In genomic region chr11:71305451-71306125, GRCh38 we compare ENCODE assay signal across 25 cellular contexts. TPM values are rescaled to one million over a fixed set of nuclear protein-coding genes. Genes with fewer than 3 reads are reported as not detected.
DNase-seq lines count a peak whose midpoint lies in the region; ATAC-seq and TF ChIP-seq lines count a peak whose summit lies in the region.
"Had no signal": no experiment of that assay in that cellular context is flagged by ENCODE, and none has a peak within 500 bp of the region (broad histone marks: within the 10 kb centered on the region; RNA-seq: fewer than 3 reads in every experiment).

No MANE protein-coding gene starts in this region.

- in situ Hi-C loops in IMR-90 (cut with MboI; ENCODE audit: low sequenced_read_pairs): no loop called here
- in situ Hi-C loops in transverse colon (cut with MboI; ENCODE audit: low pct_ligation_motif_present in 1 of 4, low pct_unique_long_range_greater_than_20kb in 1 of 4, low sequenced_read_pairs in 3 of 4): no loop called here

- CTCF ChIA-PET in IMR-90 (lab: Yijun Ruan, JAX) (interaction anchor here (0.5 kb wide), 1 partner anchor 1038 kb away, joined by 4 read pairs; no protein-coding TSS in a partner anchor), SK-N-SH (lab: Yijun Ruan, JAX) (no interaction called here)

- H4K8ac ChIP-seq in IMR-90 (ENCODE audit: low read depth in 2 of 2, low read length in 2 of 2): no peak overlapping the region

- TF ChIP-seq EP300 in esophagus muscularis mucosa (IDR thresholded peaks at IDR 0.05): no peak
- no peak for TF ChIP-seq EP300 in SK-N-SH (IDR thresholded peaks at IDR 0.05; ENCODE audit: borderline replicate concordance in 1 of 2, low read depth in 1 of 2, low read length in 1 of 2)
- no peak for TF ChIP-seq EP300 in transverse colon (IDR thresholded peaks at IDR 0.05; ENCODE audit: low read depth)

- POLR2A ChIA-PET in IMR-90 (lab: Charles Lee; ENCODE audit: unreplicated experiment): no interaction called here
- POLR2A ChIA-PET in SK-N-SH (lab: Yijun Ruan, JAX): no interaction called here

- H3K4me3 ChIP-seq in IMR-90 (ENCODE audit: insufficient read depth, low read depth, low read length) (no peak overlapping the region), esophagus muscularis mucosa (no peak overlapping the region), SK-N-SH (ENCODE audit: low read depth in 2 of 2, low read length in 1 of 2) (no peak overlapping the region), transverse colon (no peak overlapping the region)
- H3K4me3 ChIP-seq: ovary, tibial artery had no signal

- H3K27me3 ChIP-seq in IMR-90 (ENCODE audit: control insufficient read depth, insufficient read depth, low read length) (no peaks in the 10 kb centered on the region), esophagus muscularis mucosa (peaks cover 0 to 46% (median 0%) of the 10 kb centered on the region in 4 donors), SK-N-SH (ENCODE audit: insufficient read depth) (no peaks in the 10 kb centered on the region), transverse colon (no peaks in the 10 kb centered on the region)
- H3K27me3 ChIP-seq: ovary had no signal

- H3K4me1 ChIP-seq in IMR-90 (ENCODE audit: control insufficient read depth, insufficient read depth, low read length) (peaks cover 13% of the 10 kb centered on the region), esophagus muscularis mucosa (no peaks in the 10 kb centered on the region), SK-N-SH (ENCODE audit: control insufficient read depth in 1 of 2, insufficient read depth in 2 of 2, low read depth in 1 of 2, low read length in 1 of 2) (no peaks in the 10 kb centered on the region), transverse colon (no peaks in the 10 kb centered on the region)

- no peaks in the 10 kb centered on the region for H4K20me1 ChIP-seq in IMR-90 (ENCODE audit: insufficient read depth, low read length)
- no peaks in the 10 kb centered on the region for H4K20me1 ChIP-seq in SK-N-SH (ENCODE audit: insufficient read depth)

- 0 out of 2 replicates have a peak overlapping the region, but pooled peaks have one; percentile 30 for H2AK5ac ChIP-seq in IMR-90 (ENCODE audit: low read depth, low read length)

- intact Hi-C loops in IMR-90 (cut with micrococcal nuclease) (no loop called here), esophagus muscularis mucosa (cut with DNase I) (no loop called here), transverse colon (cut with DNase I; ENCODE audit: low total_unique reads) (no loop called here)

- H3K4me2 ChIP-seq in IMR-90 (ENCODE audit: low read depth, low read length) (no peak overlapping the region), SK-N-SH (no peak overlapping the region)
- H3K4me2 ChIP-seq: KMS-11 had no signal

- no peak overlapping the region for H4K5ac ChIP-seq in IMR-90 (ENCODE audit: low read depth, low read length)

- TF ChIP-seq CTCF in IMR-90 (conservative IDR thresholded peaks at IDR 0.05; ENCODE audit: low read depth, low read length) (no peak), esophagus muscularis mucosa (IDR thresholded peaks at IDR 0.05) (no peak), SK-N-SH (IDR thresholded peaks at IDR 0.05) (no peak), transverse colon (IDR thresholded peaks at IDR 0.05) (no peak)

- no peak overlapping the region for H2AK9ac ChIP-seq in IMR-90 (replicated peaks; ENCODE audit: low read depth, low read length, poor library complexity)

- H3K4ac ChIP-seq in IMR-90 (ENCODE audit: low read depth, low read length): no peak overlapping the region

- TF ChIP-seq POLR2A in IMR-90 (IDR thresholded peaks at IDR 0.05; ENCODE audit: low read depth, low read length): no peak
- no peak for TF ChIP-seq POLR2A in esophagus muscularis mucosa (IDR thresholded peaks at IDR 0.05; ENCODE audit: low read depth)
- no peak for TF ChIP-seq POLR2A in transverse colon (IDR thresholded peaks at IDR 0.05)

- BruUV-seq in IMR-90 (replicated peaks; lab: Mats Ljungman, UMichigan): no TSS peak

- H3K14ac ChIP-seq in IMR-90 (replicated peaks; ENCODE audit: low read depth, low read length): no peak overlapping the region

- no peak overlapping the region for H3K23ac ChIP-seq in IMR-90 (ENCODE audit: low read depth, low read length)

- dilution Hi-C loops in IMR-90 (cut with HindIII; ENCODE audit: low sequenced_read_pairs, unreplicated experiment): no loop called here

- H2BK120ac ChIP-seq in IMR-90 (ENCODE audit: low read depth, low read length): no peak overlapping the region

- no peaks in the 10 kb centered on the region for H3K79me2 ChIP-seq in SK-N-SH (ENCODE audit: insufficient read depth)

- H3K27ac ChIP-seq in IMR-90 (ENCODE audit: insufficient read depth, low read length): no peak overlapping the region
- H3K27ac ChIP-seq in esophagus muscularis mucosa (replicated peaks in 1 of 4): no peak overlapping the region
- no peak overlapping the region for H3K27ac ChIP-seq in SK-N-SH (ENCODE audit: low read depth in 2 of 2, low read length in 1 of 2)
- H3K27ac ChIP-seq in transverse colon: no peak overlapping the region
- H3K27ac ChIP-seq: KMS-11, ovary, tibial artery had no signal

- WGBS in IMR-90 (ENCODE audit: extremely low coverage in 2 of 2, insufficient read length in 1 of 2), 2 experiments: 86% methylated on average over 1 of the region's 18 CpGs; no CpG with 5 or more reads in 1 of the 2 experiments
- WGBS in esophagus muscularis mucosa: 75% methylated on average over 6 of the region's 18 CpGs
- WGBS in SK-N-SH (ENCODE audit: low lambda C conversion rate): 51% methylated on average over 15 of the region's 18 CpGs
- 79 to 82% methylated on average over 11 to 18 of the region's 18 CpGs for WGBS in transverse colon (ENCODE audit: low coverage in 1 of 2), 2 donors

- H3K79me1 ChIP-seq in IMR-90 (ENCODE audit: low read depth in 1 of 2, low read length in 2 of 2): no peaks in the 10 kb centered on the region

- H3K9me3 ChIP-seq in IMR-90 (ENCODE audit: control insufficient read depth, insufficient read depth, low read length) (peaks cover 3% of the 10 kb centered on the region), esophagus muscularis mucosa (no peaks in the 10 kb centered on the region), SK-N-SH (no peaks in the 10 kb centered on the region), transverse colon (no peaks in the 10 kb centered on the region)
- H3K9me3 ChIP-seq: ovary, tibial artery had no signal

- H3K9me2 ChIP-seq in SK-N-SH: no peaks in the 10 kb centered on the region

- ATAC-seq in IMR-90 (ENCODE audit: low read depth): no peak
- ATAC-seq: activated naive CD8-positive, alpha-beta T cell treated with anti-CD3 and anti-CD28 coated beads, Interleukin-2, amount 50 U/mL, for 24 hours; activated T-helper 17 cell treated with anti-CD3 and anti-CD28 coated beads, Interleukin-2, amount 50 U/mL, for 72 hours; HCT116; SK-N-SH treated with all-trans-retinoic acid at 6 μM for 48 hours had no signal

- H4K91ac ChIP-seq in IMR-90 (ENCODE audit: insufficient read depth, low read depth, low read length): peak overlapping the region; percentile 20; the same call in 1 of the 2 replicates

- TF ChIP-seq RAD21 in IMR-90 (IDR thresholded peaks at IDR 0.05; ENCODE audit: low read length) (no peak), SK-N-SH (IDR thresholded peaks at IDR 0.05; ENCODE audit: low read length) (no peak)

- H3K56ac ChIP-seq in IMR-90 (ENCODE audit: extremely low read depth, insufficient read depth, low read length): no peak overlapping the region

- H3K9ac ChIP-seq in IMR-90 (ENCODE audit: low read depth, low read length) (no peak overlapping the region), SK-N-SH (no peak overlapping the region)
- H3K9ac ChIP-seq: KMS-11 had no signal

- DNase-seq in EH (ENCODE audit: low read depth) (peak; percentile 12), IMR-90 (no peak), esophagus muscularis mucosa (ENCODE audit: extremely low spot score) (peak; percentile 75), renal cortical epithelial cell (ENCODE audit: low read depth) (peak; percentile 20), SK-N-SH (no peak), transverse colon (no peak), SHP77 (lab: John Stamatoyannopoulos, UW) (no peak)
- DNase-seq in stimulated activated CD8-positive, alpha-beta memory T cell treated with anti-CD3 and anti-CD28 coated beads, Interleukin-4, amount 100 ng/mL, for 48 hours: no peak
- DNase-seq: activated CD4-positive, CD25-positive, alpha-beta regulatory T cell; activated naive CD8-positive, alpha-beta T cell treated with anti-CD3 and anti-CD28 coated beads, Interleukin-2, amount 50 U/mL, for 24 hours; cortex of kidney; DMS79; NCI-H1092; NCI-H2029 treated with DMSO at 0.1 percent for 48 hours; NCI-H446 treated with DMSO at 0.1 percent for 48 hours; NK-92 treated with Interleukin-12 subunit alpha and Interleukin-12 subunit beta, amount 100 ng/mL, for 24 hours; stimulated activated naive CD4-positive, alpha-beta T cell treated with Interleukin-2 at 50 U/mL for 16 hours; T-helper 9 cell had no signal

- H2BK5ac ChIP-seq in IMR-90 (ENCODE audit: low read depth, low read length, poor library complexity, severe bottlenecking): no peak overlapping the region

- H2BK15ac ChIP-seq in IMR-90 (ENCODE audit: low read depth, low read length): no peak overlapping the region

- H3F3A ChIP-seq in SK-N-SH (replicated peaks; ENCODE audit: insufficient read depth): no peaks in the 10 kb centered on the region

- no peak overlapping the region for H2BK20ac ChIP-seq in IMR-90 (ENCODE audit: low read depth, low read length)

- H3K18ac ChIP-seq in IMR-90 (ENCODE audit: low read depth, low read length): no peak overlapping the region

- H3K9me1 ChIP-seq in IMR-90 (ENCODE audit: insufficient read depth, low read length): 0 out of 2 replicates have a peak, but pooled peaks cover 4% of the 10 kb centered on the region

- H2AFZ ChIP-seq in IMR-90 (replicated peaks; ENCODE audit: low read length, poor library complexity) (no peak overlapping the region), SK-N-SH (ENCODE audit: low read depth) (no peak overlapping the region)

- H3K36me3 ChIP-seq in IMR-90 (ENCODE audit: control insufficient read depth, insufficient read depth, low read length) (no peaks in the 10 kb centered on the region), esophagus muscularis mucosa (no peaks in the 10 kb centered on the region), SK-N-SH (replicated peaks in 1 of 2; ENCODE audit: control insufficient read depth in 1 of 2, insufficient read depth in 2 of 2, low read length in 1 of 2) (no peaks in the 10 kb centered on the region), transverse colon (no peaks in the 10 kb centered on the region)
- H3K36me3 ChIP-seq: ovary, tibial artery had no signal

TF ChIP-seq in IMR-90, 13 proteins besides CTCF, POLR2A, EP300 and RAD21 (continues in another document):
- no peak for TF ChIP-seq RFX5 (IDR thresholded peaks at IDR 0.05; ENCODE audit: low read depth, low read length)

RNA-seq across cellular contexts. Expression of gene SHANK2, which starts 53.2 kb away (rescaled TPM):
- 0.83 and 1.6 TPM in 2 replicates for total RNA-seq in IMR-90 (2012; rRNA removed)
- 2.2 and 2.8 TPM in 2 replicates for polyA plus RNA-seq in IMR-90 (2012; rRNA removed)
- polyA plus RNA-seq in IMR-90 (2012; cell fraction: cytosol; rRNA removed): 0.53 and 1.1 TPM in 2 replicates
- 7.0 and 7.7 TPM in 2 replicates for polyA plus RNA-seq in IMR-90 (2012; cell fraction: nucleus; rRNA removed; ENCODE audit: low replicate concordance)
- total RNA-seq in esophagus muscularis mucosa: 10 to 100 TPM; 10.8 to 25.3 (median 15.6) TPM
- total RNA-seq in renal cortical epithelial cell: 13.7 and 65.9 TPM in 2 replicates
- under 0.01 and 0.03 TPM in 2 replicates for polyA plus RNA-seq in SK-N-SH (2012; rRNA removed)
- polyA plus RNA-seq in SK-N-SH (2012; cell fraction: cytosol; rRNA removed): 0.01 and 0.03 TPM in 2 replicates
- 0.11 TPM in 2 replicates for polyA plus RNA-seq in SK-N-SH (2012; cell fraction: nucleus; rRNA removed)
- total RNA-seq in transverse colon: 10 to 100 TPM; 26.2 to 95.5 (median 45.1) TPM
- total RNA-seq: activated CD8-positive, alpha-beta memory T cell treated with anti-CD3 and anti-CD28 coated beads for 36 hours; activated T-helper 17 cell treated with anti-CD3 and anti-CD28 coated beads, Interleukin-2, amount 50 U/mL, for 72 hours had no signal

Comparison
In these comparisons a context has a peak if more than half of its experiments do, and no peak if none do; other contexts are left out.
1. DNase-seq: peak in EH (single experiment), esophagus muscularis mucosa (single experiment) and renal cortical epithelial cell (single experiment); none in IMR-90 (single experiment), stimulated activated CD8-positive, alpha-beta memory T cell treated with anti-CD3 and anti-CD28 coated beads, Interleukin-4, amount 100 ng/mL, for 48 hours (single experiment), SK-N-SH (single experiment), transverse colon (single experiment) and SHP77 (0 of 2).